ENCODE assay signal across 20 cellular contexts in the genomic region with DNA sequence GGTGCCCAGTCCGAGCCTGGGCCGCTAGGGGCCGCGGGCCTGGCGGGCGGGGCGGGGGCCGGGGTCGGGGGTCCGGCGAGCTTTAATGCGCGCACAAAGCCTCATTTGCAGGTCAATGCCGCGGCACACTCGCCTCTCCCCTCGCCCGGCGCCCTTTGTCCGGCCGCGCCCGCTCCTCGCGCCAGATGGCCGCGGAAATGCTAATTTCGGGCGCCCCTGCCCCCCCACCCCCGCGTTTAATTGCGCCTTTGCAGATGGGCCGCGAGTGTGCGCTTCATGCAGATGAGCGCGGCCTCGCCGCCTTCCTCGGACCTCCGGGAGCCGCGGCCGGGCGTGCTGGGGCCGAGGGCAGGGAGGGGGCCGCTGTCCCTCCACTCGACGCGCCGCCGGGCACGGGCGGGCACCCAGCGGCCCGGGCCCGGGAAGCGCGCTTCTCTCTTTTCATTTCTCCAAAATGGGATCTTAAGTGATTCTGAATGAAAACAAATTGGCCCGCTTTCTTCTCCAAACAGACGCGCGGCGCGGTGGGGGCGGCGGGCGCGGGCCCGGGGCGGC. TPM values are rescaled to one million over a fixed set of nuclear protein-coding genes. Genes with fewer than 3 reads are reported as not detected.
A peak's percentile ranks its signal among the peaks of the same experiment; 100 is the strongest.
DNase-seq lines count a peak whose midpoint lies in the region; ATAC-seq, FAIRE-seq and TF ChIP-seq lines count a peak whose summit lies in the region.
"Had no signal": no experiment of that assay in that cellular context is flagged by ENCODE, and none has a peak within 500 bp of the region (broad histone marks: within the 10 kb centered on the region; RNA-seq: fewer than 3 reads in every experiment).

No MANE protein-coding gene starts in this region.

- H3K9me3 ChIP-seq in astrocyte (ENCODE audit: insufficient read depth, low read depth, low read length) (peaks cover 4% of the 10 kb centered on the region), stomach (no peaks in the 10 kb centered on the region), SK-N-SH (no peaks in the 10 kb centered on the region)
- H3K9me3 ChIP-seq: pancreas had no signal

- no peak for TF ChIP-seq RAD21 in SK-N-SH (IDR thresholded peaks at IDR 0.05; ENCODE audit: low read length)

- H4K20me1 ChIP-seq in GM23338 (replicated peaks; ENCODE audit: insufficient read depth): no peaks in the 10 kb centered on the region
- no peaks in the 10 kb centered on the region for H4K20me1 ChIP-seq in astrocyte (ENCODE audit: insufficient read depth, low read length)
- H4K20me1 ChIP-seq in SK-N-SH (ENCODE audit: insufficient read depth): no peaks in the 10 kb centered on the region

- H3K27ac ChIP-seq in GM23338 (ENCODE audit: low read depth): no peak overlapping the region
- no peak overlapping the region for H3K27ac ChIP-seq in astrocyte (ENCODE audit: low read depth, low read length)
- H3K27ac ChIP-seq in stomach: no peak overlapping the region
- no peak overlapping the region for H3K27ac ChIP-seq in SK-N-SH (ENCODE audit: low read depth in 2 of 2, low read length in 1 of 2)
- H3K27ac ChIP-seq: pancreas, spleen had no signal

- H3K4me2 ChIP-seq in GM23338 (peak overlapping the region; percentile 75; the same call in 1 of the 2 replicates), astrocyte (ENCODE audit: low read length) (peak overlapping the region; percentile 50), SK-N-SH (no peak overlapping the region)

- H3K27ac Mint-ChIP-seq in GM23338 (no peak overlapping the region), astrocyte (ENCODE audit: unreplicated experiment) (no peak overlapping the region)
- H3K27ac Mint-ChIP-seq: activated CD8-positive, alpha-beta T cell treated with anti-CD3 and anti-CD28 coated beads for 36 hours; activated naive CD8-positive, alpha-beta T cell treated with anti-CD3 and anti-CD28 coated beads, Interleukin-2, amount 10 ng/mL, durations not matched to agents 7 days and 5 days had no signal

- WGBS in stomach, 5 donors: 1 to 6% (median 4%) methylated on average over 29 to 71 of the region's 71 CpGs
- 88% methylated on average over 61 of the region's 71 CpGs for WGBS in SK-N-SH (ENCODE audit: low lambda C conversion rate)

- DNase-seq in GM23338 (ENCODE audit: low spot score) (peak; percentile 89), astrocyte (ENCODE audit: low read depth) (no peak), iPS-NIHi11 (ENCODE audit: low spot score) (peak; percentile 86), stomach (no peak), DMS153 treated with DMSO at 0.1 percent for 48 hours (lab: John Stamatoyannopoulos, UW; ENCODE audit: unreplicated experiment) (no peak), HCEC 1CT (no peak), SK-N-SH (no peak)
- no peak for DNase-seq in activated CD8-positive, alpha-beta memory T cell treated with anti-CD3 and anti-CD28 coated beads, Interleukin-2, amount 50 U/mL, for 48 hours
- DNase-seq: activated naive CD8-positive, alpha-beta T cell treated with anti-CD3 and anti-CD28 coated beads, Interleukin-2, amount 10 ng/mL, durations not matched to agents 7 days and 5 days; AML-193; cerebellar nuclear complex; kidney; MM.1S; NCI-H69; spleen; stimulated activated naive CD4-positive, alpha-beta T cell had no signal

- TF ChIP-seq EP300 in stomach (IDR thresholded peaks at IDR 0.05) (no peak), SK-N-SH (IDR thresholded peaks at IDR 0.05; ENCODE audit: borderline replicate concordance in 1 of 2, low read depth in 1 of 2, low read length in 1 of 2) (no peak)

- no peak overlapping the region for H3K4me3 Mint-ChIP-seq in GM23338
- no peak overlapping the region for H3K4me3 Mint-ChIP-seq in astrocyte (ENCODE audit: unreplicated experiment)
- H3K4me3 Mint-ChIP-seq: activated CD8-positive, alpha-beta T cell treated with anti-CD3 and anti-CD28 coated beads for 36 hours; activated naive CD8-positive, alpha-beta T cell treated with anti-CD3 and anti-CD28 coated beads, Interleukin-2, amount 10 ng/mL, durations not matched to agents 7 days and 5 days had no signal

- intact Hi-C loops in stomach (cut with DNase I; ENCODE audit: low total_unique reads): no loop called here

- peaks cover 5% of the 10 kb centered on the region; the same call in 1 of the 2 replicates for H3F3A ChIP-seq in GM23338 (replicated peaks; ENCODE audit: low read depth)
- no peaks in the 10 kb centered on the region for H3F3A ChIP-seq in SK-N-SH (replicated peaks; ENCODE audit: insufficient read depth)

- H3K4me1 ChIP-seq in GM23338 (ENCODE audit: insufficient read depth): peaks cover 24% of the 10 kb centered on the region
- no peaks in the 10 kb centered on the region for H3K4me1 ChIP-seq in astrocyte (ENCODE audit: insufficient read depth, low read length)
- peaks cover 11 to 17% (median 15%) of the 10 kb centered on the region in 4 donors for H3K4me1 ChIP-seq in stomach
- H3K4me1 ChIP-seq in SK-N-SH (ENCODE audit: control insufficient read depth in 1 of 2, insufficient read depth in 2 of 2, low read depth in 1 of 2, low read length in 1 of 2): peaks cover 0 to 4% of the 10 kb centered on the region in 2 experiments; a peak in 1 of 4 replicates
- H3K4me1 ChIP-seq: pancreas had no signal

- H3K27me3 Mint-ChIP-seq in GM23338 (ENCODE audit: insufficient read depth, low read depth, poor library complexity) (peaks cover 62% of the 10 kb centered on the region), astrocyte (ENCODE audit: low read depth, unreplicated experiment) (peaks cover 59% of the 10 kb centered on the region)

- H3K36me3 ChIP-seq in GM23338 (ENCODE audit: insufficient read depth) (no peaks in the 10 kb centered on the region), astrocyte (ENCODE audit: insufficient read depth, low read length) (no peaks in the 10 kb centered on the region), stomach (no peaks in the 10 kb centered on the region), SK-N-SH (replicated peaks in 1 of 2; ENCODE audit: control insufficient read depth in 1 of 2, insufficient read depth in 2 of 2, low read length in 1 of 2) (no peaks in the 10 kb centered on the region)
- H3K36me3 ChIP-seq: pancreas, spleen had no signal

- CTCF ChIA-PET in SK-N-SH (lab: Yijun Ruan, JAX): no interaction called here

- H3K79me2 ChIP-seq in GM23338 (replicated peaks; ENCODE audit: insufficient read depth): no peaks in the 10 kb centered on the region
- H3K79me2 ChIP-seq in astrocyte (ENCODE audit: insufficient read depth, low read length): no peaks in the 10 kb centered on the region
- no peaks in the 10 kb centered on the region for H3K79me2 ChIP-seq in SK-N-SH (ENCODE audit: insufficient read depth)

- H2AFZ ChIP-seq in GM23338 (no peak overlapping the region), astrocyte (ENCODE audit: low read depth, low read length) (no peak overlapping the region), SK-N-SH (ENCODE audit: low read depth) (no peak overlapping the region)

- H3K9me3 Mint-ChIP-seq in GM23338 (peaks cover 8% of the 10 kb centered on the region), astrocyte (ENCODE audit: unreplicated experiment) (peaks cover 4% of the 10 kb centered on the region)
- H3K9me3 Mint-ChIP-seq: activated CD8-positive, alpha-beta T cell treated with anti-CD3 and anti-CD28 coated beads for 36 hours; activated naive CD8-positive, alpha-beta T cell treated with anti-CD3 and anti-CD28 coated beads, Interleukin-2, amount 10 ng/mL, durations not matched to agents 7 days and 5 days had no signal

- H3K27me3 ChIP-seq in GM23338 (ENCODE audit: insufficient read depth) (peaks cover 64% of the 10 kb centered on the region), astrocyte (ENCODE audit: insufficient read depth, low read length) (peaks cover 31% of the 10 kb centered on the region), stomach (peaks cover 0 to 54% (median 20%) of the 10 kb centered on the region in 3 donors), SK-N-SH (ENCODE audit: insufficient read depth) (no peaks in the 10 kb centered on the region)

- peak; percentile 71 for ATAC-seq in GM23338
- ATAC-seq: pancreas had no signal

- H3K9ac ChIP-seq in astrocyte (ENCODE audit: low read length) (no peak overlapping the region), SK-N-SH (no peak overlapping the region)

- peaks cover 5% of the 10 kb centered on the region; the same call in 1 of the 3 replicates for H3K36me3 Mint-ChIP-seq in GM23338 (ENCODE audit: low read depth)
- H3K36me3 Mint-ChIP-seq in astrocyte (ENCODE audit: low read depth, unreplicated experiment): peaks cover 2% of the 10 kb centered on the region
- H3K36me3 Mint-ChIP-seq: activated naive CD8-positive, alpha-beta T cell treated with anti-CD3 and anti-CD28 coated beads, Interleukin-2, amount 10 ng/mL, durations not matched to agents 7 days and 5 days had no signal

- no peak for TF ChIP-seq POLR2A in stomach (IDR thresholded peaks at IDR 0.05)

- FAIRE-seq in astrocyte (lab: Jason Lieb, UNC): no peak
- FAIRE-seq: D721Med, GM19239, kidney, pancreas had no signal

- POLR2A ChIA-PET in SK-N-SH (lab: Yijun Ruan, JAX): no interaction called here

- H3K9me2 ChIP-seq in GM23338 (ENCODE audit: insufficient read depth) (no peaks in the 10 kb centered on the region), SK-N-SH (no peaks in the 10 kb centered on the region)

- peaks cover 25% of the 10 kb centered on the region for H3K4me1 Mint-ChIP-seq in GM23338
- H3K4me1 Mint-ChIP-seq in astrocyte (ENCODE audit: low read depth, unreplicated experiment): no peaks in the 10 kb centered on the region

- TF ChIP-seq CTCF in GM23338 (conservative IDR thresholded peaks at IDR 0.05; ENCODE audit: low read depth in 2 of 2) (no peak), astrocyte (IDR thresholded peaks at IDR 0.05; ENCODE audit: insufficient read depth, low read depth, low read length) (no peak), stomach (IDR thresholded peaks at IDR 0.05) (no peak), SK-N-SH (IDR thresholded peaks at IDR 0.05) (no peak)

- H3K4me3 ChIP-seq in GM23338 (peak overlapping the region; percentile 52), astrocyte (ENCODE audit: insufficient read depth, low read depth, low read length) (no peak overlapping the region), stomach (peak overlapping the region; percentile 33 to 44 (median 38)), SK-N-SH (ENCODE audit: low read depth in 2 of 2, low read length in 1 of 2) (no peak overlapping the region)

TF ChIP-seq in GM23338, 12 proteins besides CTCF, POLR2A, EP300 and RAD21 (continues in another document):
- no peak for TF ChIP-seq ZNF114 (CRISPR knock-in tag; IDR thresholded peaks at IDR 0.05)
- TF ChIP-seq EZH2phosphoT487 (IDR thresholded peaks at IDR 0.05; ENCODE audit: unreplicated experiment): no peak

TF ChIP-seq in SK-N-SH, 30 proteins besides CTCF, POLR2A, EP300 and RAD21 (continues in another document):
- TF ChIP-seq TEAD4 (IDR thresholded peaks at IDR 0.05; ENCODE audit: borderline replicate concordance, insufficient read depth) (no peak), NRF1 (IDR thresholded peaks at IDR 0.05; ENCODE audit: low read depth, low read length) (no peak), EZH2phosphoT487 (IDR thresholded peaks at IDR 0.05; ENCODE audit: borderline replicate concordance, low read depth) (no peak)

RNA-seq across cellular contexts. Expression of a gene that starts 23.1 kb away (rescaled TPM):
- total RNA-seq in GM23338 (2014; rRNA removed; shearing (Covaris generic)): 22.2 and 23.5 TPM in 2 replicates
- polyA plus RNA-seq in GM23338 (2016; fragmentation: Nextera tagmentation; extraction: Ambion mirVana) (19.3 and 23.6 TPM in 2 replicates), stomach (10 to 100 TPM; 41.7 to 51.0 (median 42.9) TPM), SK-N-SH (2012; rRNA removed) (1.1 and 1.6 TPM in 2 replicates)
- total RNA-seq in astrocyte (3.8 and 7.5 TPM in 2 replicates), stomach (10 to 100 TPM; 10.5 to 99.1 (median 14.2) TPM)
- 1.2 and 1.7 TPM in 2 replicates for polyA plus RNA-seq in SK-N-SH (2012; cell fraction: cytosol; rRNA removed)
- 2.4 and 4.2 TPM in 2 replicates for polyA plus RNA-seq in SK-N-SH (2012; cell fraction: nucleus; rRNA removed)

Comparison
In these comparisons a context has a peak if more than half of its experiments do, and no peak if none do; other contexts are left out.
1. DNase-seq: peak in GM23338 (single experiment) and iPS-NIHi11 (single experiment); none in astrocyte (single experiment), stomach (single experiment), DMS153 treated with DMSO at 0.1 percent for 48 hours (single experiment), HCEC 1CT (single experiment), activated CD8-positive, alpha-beta memory T cell treated with anti-CD3 and anti-CD28 coated beads, Interleukin-2, amount 50 U/mL, for 48 hours (single experiment) and SK-N-SH (single experiment).
2. H3K4me3 ChIP-seq: peak in GM23338 (single experiment) and stomach (4 of 4); none in astrocyte (single experiment) and SK-N-SH (0 of 2).